Comparison of ENCODE assay signal across 1 cellular context in genomic region chr4:15577508-15577907, GRCh38.
TF ChIP-seq lines count a peak whose summit lies in the region.

No MANE protein-coding gene starts in this region.

TF ChIP-seq in IMR-90, 13 proteins besides CTCF, POLR2A, EP300 and RAD21 (continued from another document):
- no peak for TF ChIP-seq ELK1 (IDR thresholded peaks at IDR 0.05; ENCODE audit: borderline replicate concordance, low read depth, low read length)
- TF ChIP-seq USF2 (IDR thresholded peaks at IDR 0.05; ENCODE audit: low read depth, low read length) = no peak
- TF ChIP-seq NFE2L2 (IDR thresholded peaks at IDR 0.05; ENCODE audit: low read depth, low read length) = no peak
- TF ChIP-seq MXI1 (IDR thresholded peaks at IDR 0.05; ENCODE audit: borderline replicate concordance, low read depth, low read length) = no peak
- TF ChIP-seq CEBPB (IDR thresholded peaks at IDR 0.05; ENCODE audit: low read depth, low read length) = no peak
- no peak for TF ChIP-seq MAZ (IDR thresholded peaks at IDR 0.05; ENCODE audit: borderline replicate concordance, low read depth, low read length)
- no peak for TF ChIP-seq FOS (IDR thresholded peaks at IDR 0.05; ENCODE audit: low read depth, low read length)
- TF ChIP-seq SMC3 (IDR thresholded peaks at IDR 0.05; ENCODE audit: low read depth, low read length) = no peak
- no peak for TF ChIP-seq CHD1 (IDR thresholded peaks at IDR 0.05; ENCODE audit: low read depth, low read length)
- no peak for TF ChIP-seq MAFK (IDR thresholded peaks at IDR 0.05; ENCODE audit: low read depth, low read length)
- no peak for TF ChIP-seq RFX5 (IDR thresholded peaks at IDR 0.05; ENCODE audit: low read depth, low read length)
